16 cellular contexts compared by ENCODE assay signal in the genomic region with DNA sequence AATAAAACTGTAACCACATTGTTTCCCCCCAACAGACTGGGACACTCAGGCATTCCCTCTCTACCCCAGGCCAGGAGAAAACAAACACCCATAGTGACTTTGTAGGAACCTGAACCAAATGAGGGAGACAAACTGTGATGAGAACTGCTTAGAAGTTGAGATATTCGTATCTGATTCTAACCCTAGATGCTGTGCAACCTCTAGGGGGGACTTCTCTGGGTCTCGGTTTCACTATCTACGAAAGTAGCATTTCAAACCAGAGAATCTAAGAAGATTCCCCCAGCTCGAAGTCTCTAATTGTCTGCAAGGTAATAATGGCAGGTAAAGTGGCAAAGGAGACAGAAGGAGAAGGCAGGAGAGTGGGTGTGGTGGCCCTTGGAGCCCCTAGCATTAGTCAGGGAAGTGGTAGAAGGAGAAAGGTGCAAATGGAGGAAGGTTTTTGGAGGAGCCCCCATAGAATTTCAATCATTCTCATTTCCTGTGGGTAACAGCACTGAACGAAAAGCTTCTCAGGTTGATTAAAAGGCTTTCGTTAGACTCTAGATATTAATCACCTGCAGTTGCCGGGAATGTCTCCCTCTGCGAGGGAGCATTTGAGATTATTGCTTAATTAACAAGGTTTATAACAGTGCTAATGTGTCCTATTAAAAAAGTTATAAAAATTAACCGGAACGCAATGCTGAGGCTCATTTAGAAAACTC. TPM values are rescaled to one million over a fixed set of nuclear protein-coding genes. Genes with fewer than 3 reads are reported as not detected.
A peak's percentile ranks its signal among the peaks of the same experiment; 100 is the strongest.
DNase-seq lines count a peak whose midpoint lies in the region; ATAC-seq, FAIRE-seq and TF ChIP-seq lines count a peak whose summit lies in the region.
"Had no signal": no experiment of that assay in that cellular context is flagged by ENCODE, and none has a peak within 500 bp of the region (broad histone marks: within the 10 kb centered on the region; RNA-seq: fewer than 3 reads in every experiment).

No MANE protein-coding gene starts in this region.

- TF ChIP-seq CTCF in GM12872 (IDR thresholded peaks at IDR 0.05; ENCODE audit: insufficient read depth, low read depth, low read length) (peak; percentile 19; the same call in 1 of the 3 replicates), colonic mucosa (IDR thresholded peaks at IDR 0.05) (no peak), osteoblast (IDR thresholded peaks at IDR 0.05; ENCODE audit: extremely low read depth, low read depth, low read length) (no peak), D721Med (IDR thresholded peaks at IDR 0.05; ENCODE audit: insufficient read depth, missing control alignments) (no peak)

- H3K36me3 ChIP-seq in colonic mucosa (no peaks in the 10 kb centered on the region), osteoblast (ENCODE audit: insufficient read depth, low read length) (no peaks in the 10 kb centered on the region)
- H3K36me3 ChIP-seq: SJCRH30 had no signal

- H3K4me1 ChIP-seq in colonic mucosa (no peaks in the 10 kb centered on the region), osteoblast (ENCODE audit: insufficient read depth, low read length) (no peaks in the 10 kb centered on the region)
- H3K4me1 ChIP-seq: SJCRH30, upper lobe of left lung had no signal

- H3K4me3 ChIP-seq in colonic mucosa (no peak overlapping the region), osteoblast (ENCODE audit: insufficient read depth, low read length) (no peak overlapping the region)
- H3K4me3 ChIP-seq: SJCRH30, smooth muscle cell, upper lobe of left lung had no signal

- no peaks in the 10 kb centered on the region for H3K79me2 ChIP-seq in osteoblast (ENCODE audit: insufficient read depth, low read length)

- ATAC-seq in GM19351 (IDR thresholded peaks at IDR 0.05; ENCODE audit: unreplicated experiment), result peak; percentile 85
- peak; percentile 59 for ATAC-seq in HG02840 (IDR thresholded peaks at IDR 0.05; ENCODE audit: low FRiP score, unreplicated experiment)
- ATAC-seq in HG03469 (IDR thresholded peaks at IDR 0.05; ENCODE audit: unreplicated experiment), result peak; percentile 45

- no peak overlapping the region for H2AFZ ChIP-seq in osteoblast (ENCODE audit: low read length)

- H3K27me3 ChIP-seq in colonic mucosa (no peaks in the 10 kb centered on the region), osteoblast (ENCODE audit: insufficient read depth, low read length) (no peaks in the 10 kb centered on the region)
- H3K27me3 ChIP-seq: SJCRH30, upper lobe of left lung had no signal

- H3K27ac ChIP-seq in colonic mucosa (no peak overlapping the region), osteoblast (ENCODE audit: low read depth, low read length) (no peak overlapping the region)
- H3K27ac ChIP-seq: SJCRH30, upper lobe of left lung, VCaP had no signal

- H3K9me3 ChIP-seq in colonic mucosa, result no peaks in the 10 kb centered on the region
- no peaks in the 10 kb centered on the region for H3K9me3 ChIP-seq in osteoblast (ENCODE audit: low read depth, low read length)
- H3K9me3 ChIP-seq: SJCRH30, upper lobe of left lung had no signal

- H3K4me2 ChIP-seq in osteoblast (ENCODE audit: insufficient read depth, low read length), result no peak overlapping the region
- H3K4me2 ChIP-seq: smooth muscle cell had no signal

- DNase-seq in COLO829 (ENCODE audit: low spot score) (no peak), colonic mucosa (no peak), osteoblast (ENCODE audit: insufficient read length, low spot score, missing footprints) (no peak), D721Med (ENCODE audit: insufficient read length, low spot score) (no peak)
- DNase-seq: activated CD8-positive, alpha-beta memory T cell treated with anti-CD3 and anti-CD28 coated beads, Interleukin-2, amount 50 U/mL, for 48 hours; Calu3; HCEC 1CT; occipital lobe; SJCRH30; upper lobe of left lung had no signal

- FAIRE-seq in D721Med (lab: Jason Lieb, UNC), result no peak

- H3K9ac ChIP-seq in colonic mucosa (ENCODE audit: low read depth in 2 of 2, low read length in 2 of 2), result no peak overlapping the region

- no peaks in the 10 kb centered on the region for H4K20me1 ChIP-seq in osteoblast (ENCODE audit: insufficient read depth, low read length)

- intact Hi-C loops in colonic mucosa (cut with DNase I), result no loop called here

RNA-seq across cellular contexts. Expression of a gene that starts 46.4 kb away (rescaled TPM):
- total RNA-seq in colonic mucosa (1 to 10 TPM in 1 of 2 donors, under 1 TPM in 1; 0.57 to 4.9 TPM), osteoblast (0.72 and 1.2 TPM in 2 replicates)
